ENCODE assay signal across 1 cellular context in genomic region chr7:40542982-40543741, GRCh38.
A peak's percentile ranks its signal among the peaks of the same experiment; 100 is the strongest.
TF ChIP-seq lines count a peak whose summit lies in the region.

No MANE protein-coding gene starts in this region.

TF ChIP-seq in SK-N-SH, 30 proteins besides CTCF, POLR2A, EP300 and RAD21 (continued from another document):
- TF ChIP-seq ZBTB33 (IDR thresholded peaks at IDR 0.05; ENCODE audit: borderline replicate concordance, low read depth): no peak
- TF ChIP-seq USF2 (IDR thresholded peaks at IDR 0.05; ENCODE audit: borderline replicate concordance, low read depth, low read length): no peak
- TF ChIP-seq, protein P1, sequence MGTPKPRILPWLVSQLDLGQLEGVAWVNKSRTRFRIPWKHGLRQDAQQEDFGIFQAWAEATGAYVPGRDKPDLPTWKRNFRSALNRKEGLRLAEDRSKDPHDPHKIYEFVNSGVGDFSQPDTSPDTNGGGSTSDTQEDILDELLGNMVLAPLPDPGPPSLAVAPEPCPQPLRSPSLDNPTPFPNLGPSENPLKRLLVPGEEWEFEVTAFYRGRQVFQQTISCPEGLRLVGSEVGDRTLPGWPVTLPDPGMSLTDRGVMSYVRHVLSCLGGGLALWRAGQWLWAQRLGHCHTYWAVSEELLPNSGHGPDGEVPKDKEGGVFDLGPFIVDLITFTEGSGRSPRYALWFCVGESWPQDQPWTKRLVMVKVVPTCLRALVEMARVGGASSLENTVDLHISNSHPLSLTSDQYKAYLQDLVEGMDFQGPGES (IDR thresholded peaks at IDR 0.05; ENCODE audit: low read depth, low read length): no peak
- TF ChIP-seq USF1 (IDR thresholded peaks at IDR 0.05; ENCODE audit: borderline replicate concordance, low read depth): no peak
- TF ChIP-seq, protein P2, sequence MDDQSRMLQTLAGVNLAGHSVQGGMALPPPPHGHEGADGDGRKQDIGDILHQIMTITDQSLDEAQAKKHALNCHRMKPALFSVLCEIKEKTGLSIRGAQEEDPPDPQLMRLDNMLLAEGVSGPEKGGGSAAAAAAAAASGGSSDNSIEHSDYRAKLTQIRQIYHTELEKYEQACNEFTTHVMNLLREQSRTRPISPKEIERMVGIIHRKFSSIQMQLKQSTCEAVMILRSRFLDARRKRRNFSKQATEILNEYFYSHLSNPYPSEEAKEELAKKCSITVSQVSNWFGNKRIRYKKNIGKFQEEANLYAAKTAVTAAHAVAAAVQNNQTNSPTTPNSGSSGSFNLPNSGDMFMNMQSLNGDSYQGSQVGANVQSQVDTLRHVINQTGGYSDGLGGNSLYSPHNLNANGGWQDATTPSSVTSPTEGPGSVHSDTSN (IDR thresholded peaks at IDR 0.05): peak; percentile 46
- peak; percentile 53; the same call in 1 of the 2 replicates for TF ChIP-seq POLR2AphosphoS5 (IDR thresholded peaks at IDR 0.05; ENCODE audit: low read depth, low read length)
- TF ChIP-seq FOXM1 (IDR thresholded peaks at IDR 0.05; ENCODE audit: low read depth): no peak
- no peak for TF ChIP-seq RFX5 (IDR thresholded peaks at IDR 0.05; ENCODE audit: low read length)
- TF ChIP-seq YY1 (IDR thresholded peaks at IDR 0.05; ENCODE audit: low read depth): no peak
- TF ChIP-seq GABPA (IDR thresholded peaks at IDR 0.05; ENCODE audit: low read depth): no peak
- TF ChIP-seq, protein P3, sequence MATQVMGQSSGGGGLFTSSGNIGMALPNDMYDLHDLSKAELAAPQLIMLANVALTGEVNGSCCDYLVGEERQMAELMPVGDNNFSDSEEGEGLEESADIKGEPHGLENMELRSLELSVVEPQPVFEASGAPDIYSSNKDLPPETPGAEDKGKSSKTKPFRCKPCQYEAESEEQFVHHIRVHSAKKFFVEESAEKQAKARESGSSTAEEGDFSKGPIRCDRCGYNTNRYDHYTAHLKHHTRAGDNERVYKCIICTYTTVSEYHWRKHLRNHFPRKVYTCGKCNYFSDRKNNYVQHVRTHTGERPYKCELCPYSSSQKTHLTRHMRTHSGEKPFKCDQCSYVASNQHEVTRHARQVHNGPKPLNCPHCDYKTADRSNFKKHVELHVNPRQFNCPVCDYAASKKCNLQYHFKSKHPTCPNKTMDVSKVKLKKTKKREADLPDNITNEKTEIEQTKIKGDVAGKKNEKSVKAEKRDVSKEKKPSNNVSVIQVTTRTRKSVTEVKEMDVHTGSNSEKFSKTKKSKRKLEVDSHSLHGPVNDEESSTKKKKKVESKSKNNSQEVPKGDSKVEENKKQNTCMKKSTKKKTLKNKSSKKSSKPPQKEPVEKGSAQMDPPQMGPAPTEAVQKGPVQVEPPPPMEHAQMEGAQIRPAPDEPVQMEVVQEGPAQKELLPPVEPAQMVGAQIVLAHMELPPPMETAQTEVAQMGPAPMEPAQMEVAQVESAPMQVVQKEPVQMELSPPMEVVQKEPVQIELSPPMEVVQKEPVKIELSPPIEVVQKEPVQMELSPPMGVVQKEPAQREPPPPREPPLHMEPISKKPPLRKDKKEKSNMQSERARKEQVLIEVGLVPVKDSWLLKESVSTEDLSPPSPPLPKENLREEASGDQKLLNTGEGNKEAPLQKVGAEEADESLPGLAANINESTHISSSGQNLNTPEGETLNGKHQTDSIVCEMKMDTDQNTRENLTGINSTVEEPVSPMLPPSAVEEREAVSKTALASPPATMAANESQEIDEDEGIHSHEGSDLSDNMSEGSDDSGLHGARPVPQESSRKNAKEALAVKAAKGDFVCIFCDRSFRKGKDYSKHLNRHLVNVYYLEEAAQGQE (IDR thresholded peaks at IDR 0.05; ENCODE audit: low read depth, low read length): no peak
- no peak for TF ChIP-seq ELF1 (IDR thresholded peaks at IDR 0.05)
- TF ChIP-seq FOSL2 (IDR thresholded peaks at IDR 0.05; ENCODE audit: borderline replicate concordance, low read depth): no peak
- TF ChIP-seq NFIC (IDR thresholded peaks at IDR 0.05; ENCODE audit: borderline replicate concordance): peak; percentile 4; the same call in 1 of the 2 replicates
- peak; percentile 85 for TF ChIP-seq TCF12 (IDR thresholded peaks at IDR 0.05)
